In the genomic region with DNA sequence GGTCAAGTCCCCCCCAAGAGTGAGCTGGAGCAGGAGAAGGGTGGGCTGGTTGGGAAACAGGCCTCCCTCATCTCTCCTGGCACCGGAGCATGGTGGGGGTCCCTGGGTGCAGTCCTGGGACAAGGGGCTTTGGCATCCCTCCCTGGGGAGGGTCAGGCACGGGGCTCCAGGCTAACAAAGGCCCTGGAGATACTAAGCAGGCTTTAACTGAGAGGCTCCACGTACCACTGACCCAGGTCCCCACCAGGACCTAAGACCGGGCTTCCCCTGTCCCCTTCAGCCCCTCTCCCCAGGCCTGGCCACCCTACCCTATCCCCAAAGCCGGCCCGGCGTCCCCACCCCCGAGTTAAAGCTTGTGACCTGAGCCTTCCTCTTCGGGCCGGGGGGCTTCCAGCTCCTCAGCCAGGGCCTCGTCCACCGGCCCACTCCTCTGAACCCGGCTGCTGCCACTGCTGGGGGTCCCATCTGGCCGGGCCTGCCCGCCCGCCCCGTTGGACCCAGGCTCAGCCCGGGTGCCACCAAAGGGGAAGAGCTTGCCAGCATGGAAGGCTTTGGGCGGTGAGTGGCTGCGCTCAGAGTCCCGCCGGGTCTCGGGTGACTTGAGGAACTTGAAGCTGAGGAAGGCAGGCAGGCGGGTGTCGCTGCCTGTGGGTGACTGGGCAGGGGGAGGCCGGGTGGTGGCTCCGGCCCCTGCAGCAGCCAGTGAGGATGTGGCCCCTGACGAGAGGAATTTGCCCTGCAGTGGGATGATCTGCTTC, we compare ENCODE assay signal across 1 cellular context.
TF ChIP-seq lines count a peak whose summit lies in the region.

No MANE protein-coding gene starts in this region.

TF ChIP-seq in HepG2, 621 proteins besides CTCF, POLR2A, EP300 and RAD21:
- TF ChIP-seq AGO2 (optimal IDR thresholded peaks at IDR 0.05; ENCODE audit: low read depth, low read length): peak; percentile 30
- no peak for TF ChIP-seq ZFP82 (CRISPR knock-in tag; IDR thresholded peaks at IDR 0.05; ENCODE audit: borderline replicate concordance)
- no peak for TF ChIP-seq ZNF234 (CRISPR knock-in tag; conservative IDR thresholded peaks at IDR 0.05)
- TF ChIP-seq HDAC6 (IDR thresholded peaks at IDR 0.05; ENCODE audit: low read depth, low read length): no peak
- TF ChIP-seq, protein P1, sequence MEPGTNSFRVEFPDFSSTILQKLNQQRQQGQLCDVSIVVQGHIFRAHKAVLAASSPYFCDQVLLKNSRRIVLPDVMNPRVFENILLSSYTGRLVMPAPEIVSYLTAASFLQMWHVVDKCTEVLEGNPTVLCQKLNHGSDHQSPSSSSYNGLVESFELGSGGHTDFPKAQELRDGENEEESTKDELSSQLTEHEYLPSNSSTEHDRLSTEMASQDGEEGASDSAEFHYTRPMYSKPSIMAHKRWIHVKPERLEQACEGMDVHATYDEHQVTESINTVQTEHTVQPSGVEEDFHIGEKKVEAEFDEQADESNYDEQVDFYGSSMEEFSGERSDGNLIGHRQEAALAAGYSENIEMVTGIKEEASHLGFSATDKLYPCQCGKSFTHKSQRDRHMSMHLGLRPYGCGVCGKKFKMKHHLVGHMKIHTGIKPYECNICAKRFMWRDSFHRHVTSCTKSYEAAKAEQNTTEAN (CRISPR knock-in tag; conservative IDR thresholded peaks at IDR 0.05): no peak
- TF ChIP-seq AKAP8 (CRISPR knock-in tag; IDR thresholded peaks at IDR 0.05): no peak
- TF ChIP-seq CHD2 (IDR thresholded peaks at IDR 0.05; ENCODE audit: low read depth, low read length): no peak
- TF ChIP-seq TSC22D2 (CRISPR knock-in tag; IDR thresholded peaks at IDR 0.05; ENCODE audit: borderline replicate concordance): no peak
- 0 out of 2 replicates have a peak, but pooled peaks have one; percentile 28 for TF ChIP-seq RBFOX2 (IDR thresholded peaks at IDR 0.05; ENCODE audit: low read depth, low read length)
- TF ChIP-seq ZNF468 (CRISPR knock-in tag; IDR thresholded peaks at IDR 0.05): no peak
- TF ChIP-seq ATF7-NPFF (CRISPR knock-in tag; IDR thresholded peaks at IDR 0.05; ENCODE audit: low read depth): no peak
